Comparison of ENCODE assay signal across 1 cellular context in genomic region chr16:69077251-69077650, GRCh38.
TF ChIP-seq lines count a peak whose summit lies in the region.

No MANE protein-coding gene starts in this region.

TF ChIP-seq in IMR-90, 13 proteins besides CTCF, POLR2A, EP300 and RAD21 (continued from another document):
- TF ChIP-seq NFE2L2 (IDR thresholded peaks at IDR 0.05; ENCODE audit: low read depth, low read length) (no peak), RCOR1 (IDR thresholded peaks at IDR 0.05; ENCODE audit: insufficient replicate concordance, low read length) (no peak), MAFK (IDR thresholded peaks at IDR 0.05; ENCODE audit: low read depth, low read length) (no peak), CHD1 (IDR thresholded peaks at IDR 0.05; ENCODE audit: low read depth, low read length) (no peak), SMC3 (IDR thresholded peaks at IDR 0.05; ENCODE audit: low read depth, low read length) (no peak), CEBPB (IDR thresholded peaks at IDR 0.05; ENCODE audit: low read depth, low read length) (no peak), ELK1 (IDR thresholded peaks at IDR 0.05; ENCODE audit: borderline replicate concordance, low read depth, low read length) (no peak)
